Comparison of ENCODE assay signal across 1 cellular context in genomic region chr1:71572038-71572437, GRCh38.
TF ChIP-seq lines count a peak whose summit lies in the region.

No MANE protein-coding gene starts in this region.

TF ChIP-seq in IMR-90, 13 proteins besides CTCF, POLR2A, EP300 and RAD21:
- no peak for TF ChIP-seq MXI1 (IDR thresholded peaks at IDR 0.05; ENCODE audit: borderline replicate concordance, low read depth, low read length)
- TF ChIP-seq CEBPB (IDR thresholded peaks at IDR 0.05; ENCODE audit: low read depth, low read length), result 0 out of 2 replicates have a peak, but pooled peaks have one; percentile 20
